ENCODE assay signal across 8 cellular contexts in the genomic region with DNA sequence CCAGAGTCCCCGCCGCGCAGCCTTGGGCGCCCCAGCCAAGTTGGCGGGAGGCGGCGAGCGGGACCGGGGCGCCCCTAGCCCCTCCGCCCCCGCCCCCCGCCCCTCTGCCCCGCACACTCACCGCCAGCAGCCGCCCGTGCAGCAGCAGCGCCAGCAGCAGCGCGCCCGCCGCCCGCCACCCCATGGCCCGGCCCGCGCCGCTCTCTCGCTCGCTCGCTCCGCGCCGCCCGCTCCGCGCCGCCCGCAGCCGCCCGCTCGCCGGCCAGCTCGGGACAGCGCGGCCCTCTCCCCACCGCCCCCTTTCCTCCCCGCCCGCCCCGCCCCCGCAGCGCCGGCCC. TPM values are rescaled to one million over a fixed set of nuclear protein-coding genes. Genes with fewer than 3 reads are reported as not detected.
A peak's percentile ranks its signal among the peaks of the same experiment; 100 is the strongest.
DNase-seq lines count a peak whose midpoint lies in the region; ATAC-seq and TF ChIP-seq lines count a peak whose summit lies in the region.

A gene (minus strand): TSS at position 277 of the 338 bp plus-strand sequence. CDS start 93 bp downstream, at position 184.

- intact Hi-C loops in cardiac septum (cut with DNase I): loop anchor here (5.0 kb wide), 2 partner anchors 35 to 155 kb away; a partner anchor contains a TSS

- TF ChIP-seq CTCF in WTC11 (IDR thresholded peaks at IDR 0.05): no peak

- peak within 1 kb of the TSS; percentile 96 for H3K9ac ChIP-seq in rectal smooth muscle tissue (ENCODE audit: low read length)

- peak within 1 kb of the TSS; percentile 74 for H3K4me3 Mint-ChIP-seq in WTC11

- peak within 1 kb of the TSS; percentile 94 for H3K4me3 ChIP-seq in rectal smooth muscle tissue (ENCODE audit: low read length)

- CTCF ChIA-PET in WTC11 (lab: Charles Lee): interaction anchor here (1.0 to 2.0 kb wide), 3 partner anchors 14 to 35 kb away, joined by 3 to 4 read pairs (median 3); no protein-coding TSS in a partner anchor

- POLR2A ChIA-PET in WTC11 (lab: Charles Lee): interaction anchor here (1.0 to 1.6 kb wide), 3 partner anchors 15 to 20 kb away, joined by 3 to 7 read pairs (median 4); no protein-coding TSS in a partner anchor

- H3K27me3 ChIP-seq in rectal smooth muscle tissue (ENCODE audit: control insufficient read depth, insufficient read depth, low read length): no peaks in the 10 kb centered on the region

- DNase-seq in WTC11 (ENCODE audit: low spot score): no peak
- no peak for DNase-seq in cardiac septum (ENCODE audit: low spot score)
- no peak for DNase-seq in anterior cingulate cortex (lab: John Stamatoyannopoulos, UW)
- DNase-seq in middle frontal gyrus (ENCODE audit: extremely low spot score, low spot score): no peak

- H3K27ac Mint-ChIP-seq in WTC11: peak within 1 kb of the TSS; percentile 77

- ATAC-seq in GM21515 (IDR thresholded peaks at IDR 0.05; ENCODE audit: unreplicated experiment) (peak; percentile 8), WTC11 (peak; percentile 41; the same call in 1 of the 2 replicates), HG03097 (IDR thresholded peaks at IDR 0.05; ENCODE audit: low FRiP score, unreplicated experiment) (no peak), HG03095 (IDR thresholded peaks at IDR 0.05; ENCODE audit: unreplicated experiment) (no peak)

- no peaks in the 10 kb centered on the region for H3K9me3 Mint-ChIP-seq in WTC11

- H3K36me3 Mint-ChIP-seq in WTC11: no peaks in the 10 kb centered on the region

- H3K4me1 Mint-ChIP-seq in WTC11: peaks cover 64% of the 10 kb centered on the region

- no peaks in the 10 kb centered on the region for H3K36me3 ChIP-seq in rectal smooth muscle tissue (ENCODE audit: control insufficient read depth, insufficient read depth, low read length)

- peaks cover 3% of the 10 kb centered on the region; the same call in 1 of the 2 replicates for H3K27me3 Mint-ChIP-seq in WTC11 (ENCODE audit: low read depth)

- peak within 1 kb of the TSS; percentile 97 for H3K27ac ChIP-seq in rectal smooth muscle tissue (ENCODE audit: low read depth, low read length)

- H3K4me1 ChIP-seq in rectal smooth muscle tissue (ENCODE audit: control insufficient read depth, insufficient read depth, low read length): peaks cover 61% of the 10 kb centered on the region

TF ChIP-seq in WTC11, 78 proteins besides CTCF, POLR2A, EP300 and RAD21:
- TF ChIP-seq, protein P1, sequence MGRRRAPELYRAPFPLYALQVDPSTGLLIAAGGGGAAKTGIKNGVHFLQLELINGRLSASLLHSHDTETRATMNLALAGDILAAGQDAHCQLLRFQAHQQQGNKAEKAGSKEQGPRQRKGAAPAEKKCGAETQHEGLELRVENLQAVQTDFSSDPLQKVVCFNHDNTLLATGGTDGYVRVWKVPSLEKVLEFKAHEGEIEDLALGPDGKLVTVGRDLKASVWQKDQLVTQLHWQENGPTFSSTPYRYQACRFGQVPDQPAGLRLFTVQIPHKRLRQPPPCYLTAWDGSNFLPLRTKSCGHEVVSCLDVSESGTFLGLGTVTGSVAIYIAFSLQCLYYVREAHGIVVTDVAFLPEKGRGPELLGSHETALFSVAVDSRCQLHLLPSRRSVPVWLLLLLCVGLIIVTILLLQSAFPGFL (CRISPR knock-in tag; IDR thresholded peaks at IDR 0.05; ENCODE audit: borderline replicate concordance): no peak
- no peak for TF ChIP-seq TCF7 (CRISPR knock-in tag; IDR thresholded peaks at IDR 0.05; ENCODE audit: low read depth)
- no peak for TF ChIP-seq JUN (CRISPR knock-in tag; IDR thresholded peaks at IDR 0.05)
- TF ChIP-seq, protein P2, sequence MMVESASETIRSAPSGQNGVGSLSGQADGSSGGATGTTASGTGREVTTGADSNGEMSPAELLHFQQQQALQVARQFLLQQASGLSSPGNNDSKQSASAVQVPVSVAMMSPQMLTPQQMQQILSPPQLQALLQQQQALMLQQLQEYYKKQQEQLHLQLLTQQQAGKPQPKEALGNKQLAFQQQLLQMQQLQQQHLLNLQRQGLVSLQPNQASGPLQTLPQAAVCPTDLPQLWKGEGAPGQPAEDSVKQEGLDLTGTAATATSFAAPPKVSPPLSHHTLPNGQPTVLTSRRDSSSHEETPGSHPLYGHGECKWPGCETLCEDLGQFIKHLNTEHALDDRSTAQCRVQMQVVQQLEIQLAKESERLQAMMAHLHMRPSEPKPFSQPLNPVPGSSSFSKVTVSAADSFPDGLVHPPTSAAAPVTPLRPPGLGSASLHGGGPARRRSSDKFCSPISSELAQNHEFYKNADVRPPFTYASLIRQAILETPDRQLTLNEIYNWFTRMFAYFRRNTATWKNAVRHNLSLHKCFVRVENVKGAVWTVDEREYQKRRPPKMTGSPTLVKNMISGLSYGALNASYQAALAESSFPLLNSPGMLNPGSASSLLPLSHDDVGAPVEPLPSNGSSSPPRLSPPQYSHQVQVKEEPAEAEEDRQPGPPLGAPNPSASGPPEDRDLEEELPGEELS (CRISPR knock-in tag; IDR thresholded peaks at IDR 0.05): no peak
- no peak for TF ChIP-seq FOXP1 (CRISPR knock-in tag; IDR thresholded peaks at IDR 0.05; ENCODE audit: borderline replicate concordance)
- TF ChIP-seq, protein P3, sequence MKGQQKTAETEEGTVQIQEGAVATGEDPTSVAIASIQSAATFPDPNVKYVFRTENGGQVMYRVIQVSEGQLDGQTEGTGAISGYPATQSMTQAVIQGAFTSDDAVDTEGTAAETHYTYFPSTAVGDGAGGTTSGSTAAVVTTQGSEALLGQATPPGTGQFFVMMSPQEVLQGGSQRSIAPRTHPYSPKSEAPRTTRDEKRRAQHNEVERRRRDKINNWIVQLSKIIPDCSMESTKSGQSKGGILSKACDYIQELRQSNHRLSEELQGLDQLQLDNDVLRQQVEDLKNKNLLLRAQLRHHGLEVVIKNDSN (CRISPR knock-in tag; IDR thresholded peaks at IDR 0.05): no peak
- no peak for TF ChIP-seq RORB (CRISPR knock-in tag; IDR thresholded peaks at IDR 0.05)
- TF ChIP-seq, protein P4, sequence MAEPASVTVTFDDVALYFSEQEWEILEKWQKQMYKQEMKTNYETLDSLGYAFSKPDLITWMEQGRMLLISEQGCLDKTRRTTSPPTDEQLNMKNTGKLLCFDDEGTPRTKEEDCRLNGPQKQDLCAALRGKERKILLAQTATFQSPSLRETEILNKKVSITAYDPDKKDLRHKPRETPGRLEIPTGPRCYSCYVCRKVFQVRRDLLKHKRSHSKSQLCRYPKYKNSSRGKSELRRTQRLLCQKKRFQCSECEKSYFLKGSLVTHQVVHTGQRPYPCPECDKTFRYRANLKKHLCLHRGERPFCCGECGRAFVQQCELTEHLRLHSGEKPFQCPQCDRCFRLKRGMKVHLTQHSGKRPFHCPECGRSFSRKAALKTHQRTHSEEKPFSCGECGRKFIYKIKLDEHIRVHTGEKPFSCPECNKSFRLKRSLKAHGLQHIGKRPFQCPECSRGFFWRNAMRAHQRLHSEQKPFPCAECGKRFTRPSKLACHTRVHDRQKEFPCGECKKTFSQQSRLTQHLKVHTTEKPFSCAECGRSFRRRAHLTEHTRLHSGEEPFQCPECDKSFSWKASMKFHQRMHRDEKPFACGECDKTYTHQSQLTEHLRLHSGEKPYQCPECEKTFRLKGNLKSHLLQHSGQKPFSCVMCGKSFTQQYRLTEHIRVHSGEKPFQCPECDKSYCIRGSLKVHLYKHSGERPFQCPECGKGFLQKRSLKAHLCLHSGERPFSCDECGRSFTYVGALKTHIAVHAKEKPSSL (CRISPR knock-in tag; conservative IDR thresholded peaks at IDR 0.05): no peak
- no peak for TF ChIP-seq NR3C1 (CRISPR knock-in tag; conservative IDR thresholded peaks at IDR 0.05; ENCODE audit: low read depth)
- no peak for TF ChIP-seq ESRRA (CRISPR knock-in tag; IDR thresholded peaks at IDR 0.05; ENCODE audit: borderline replicate concordance)
- no peak for TF ChIP-seq GRHL2 (CRISPR knock-in tag; IDR thresholded peaks at IDR 0.05; ENCODE audit: insufficient replicate concordance, severe bottlenecking)
- no peak for TF ChIP-seq CREM (CRISPR knock-in tag; IDR thresholded peaks at IDR 0.05)
- TF ChIP-seq, protein P5, sequence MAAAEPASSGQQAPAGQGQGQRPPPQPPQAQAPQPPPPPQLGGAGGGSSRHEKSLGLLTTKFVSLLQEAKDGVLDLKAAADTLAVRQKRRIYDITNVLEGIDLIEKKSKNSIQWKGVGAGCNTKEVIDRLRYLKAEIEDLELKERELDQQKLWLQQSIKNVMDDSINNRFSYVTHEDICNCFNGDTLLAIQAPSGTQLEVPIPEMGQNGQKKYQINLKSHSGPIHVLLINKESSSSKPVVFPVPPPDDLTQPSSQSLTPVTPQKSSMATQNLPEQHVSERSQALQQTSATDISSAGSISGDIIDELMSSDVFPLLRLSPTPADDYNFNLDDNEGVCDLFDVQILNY (CRISPR knock-in tag; IDR thresholded peaks at IDR 0.05): no peak
- TF ChIP-seq ZBTB21 (CRISPR knock-in tag; IDR thresholded peaks at IDR 0.05; ENCODE audit: borderline replicate concordance): no peak
- no peak for TF ChIP-seq GTF2I (CRISPR knock-in tag; conservative IDR thresholded peaks at IDR 0.05)

RNA-seq across cellular contexts. Expression of the gene that starts here (rescaled TPM):
- 120 to 127 TPM (median 120 TPM) in 3 replicates for total RNA-seq in WTC11 (2021)
- 506 TPM for total RNA-seq in cardiac septum

Comparison
In these comparisons a context has a peak if more than half of its experiments do, and no peak if none do; other contexts are left out.
1. ATAC-seq: peak in GM21515 (single experiment) and WTC11 (single experiment); none in HG03097 (single experiment) and HG03095 (single experiment).